27 cellular contexts compared by ENCODE assay signal in the genomic region with DNA sequence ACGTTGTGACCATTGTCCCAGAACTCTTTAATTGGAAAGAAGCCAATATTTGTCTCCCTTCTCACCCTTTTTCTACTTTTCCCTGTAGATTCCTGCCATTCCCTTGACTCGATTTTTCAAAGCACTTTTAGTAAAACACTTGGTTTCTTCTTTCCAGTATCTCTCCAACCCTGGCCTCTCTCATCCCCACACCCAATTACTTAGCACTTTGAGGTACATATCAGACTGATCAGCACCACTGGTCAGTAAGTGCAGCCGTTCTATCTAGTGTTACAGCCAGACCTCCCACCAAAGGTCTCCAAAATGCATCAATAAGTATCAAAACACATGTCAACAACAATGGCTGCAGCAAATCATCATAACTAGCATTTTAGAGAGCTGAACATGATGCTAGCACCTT.
DNase-seq lines count a peak whose midpoint lies in the region; ATAC-seq and TF ChIP-seq lines count a peak whose summit lies in the region.
"Had no signal": no experiment of that assay in that cellular context is flagged by ENCODE, and none has a peak within 500 bp of the region (broad histone marks: within the 10 kb centered on the region; RNA-seq: fewer than 3 reads in every experiment).

No MANE protein-coding gene starts in this region.

- peaks cover 71% of the 10 kb centered on the region for H3K4me1 Mint-ChIP-seq in activated naive CD4-positive, alpha-beta T cell treated with anti-CD3 and anti-CD28 coated beads, Interleukin-2, amount 50 U/mL, for 24 hours
- H3K4me1 Mint-ChIP-seq in glutamatergic neuron (ENCODE audit: low read depth, unreplicated experiment) (peaks cover 21% of the 10 kb centered on the region), neural progenitor cell (peaks cover 9% of the 10 kb centered on the region)

- peak overlapping the region; percentile 56 for H2BK5ac ChIP-seq in trophoblast cell (ENCODE audit: low read depth, low read length, poor library complexity)

- H3K27ac ChIP-seq in trophoblast cell (ENCODE audit: low read depth, low read length), result no peak overlapping the region
- H3K27ac ChIP-seq in neural progenitor cell, result no peak overlapping the region
- H3K27ac ChIP-seq: 22Rv1, C4-2B had no signal

- H3K18ac ChIP-seq in trophoblast cell (ENCODE audit: low read length), result no peak overlapping the region

- no peak overlapping the region for H2BK12ac ChIP-seq in trophoblast cell (ENCODE audit: low read length)

- H3K27me3 ChIP-seq in trophoblast cell (ENCODE audit: insufficient read depth, low read length) (no peaks in the 10 kb centered on the region), neural progenitor cell (no peaks in the 10 kb centered on the region)
- H3K27me3 ChIP-seq: SJSA1 had no signal

- H3K36me3 ChIP-seq in trophoblast cell (ENCODE audit: control insufficient read depth in 1 of 2, insufficient read depth in 2 of 2, low read length in 2 of 2) (no peaks in the 10 kb centered on the region), neural progenitor cell (no peaks in the 10 kb centered on the region)
- H3K36me3 ChIP-seq: HAP-1, SJSA1 had no signal

- no peaks in the 10 kb centered on the region for H3K79me2 ChIP-seq in trophoblast cell (ENCODE audit: control insufficient read depth, insufficient read depth, low read length, poor library complexity)
- H3K79me2 ChIP-seq in neural progenitor cell (ENCODE audit: low read depth), result no peaks in the 10 kb centered on the region

- no peak overlapping the region for H4K8ac ChIP-seq in trophoblast cell (ENCODE audit: low read depth, low read length)

- no peak for DNase-seq in activated naive CD4-positive, alpha-beta T cell treated with anti-CD3 and anti-CD28 coated beads, Interleukin-2, amount 50 U/mL, for 16 hours
- DNase-seq in SK-N-DZ (ENCODE audit: low spot score) (peak; percentile 10), glutamatergic neuron (no peak), trophoblast cell (no peak), neural progenitor cell (ENCODE audit: low spot score) (no peak)
- DNase-seq: Calu3; DMS153; HFFc6; Kasumi-1; NCI-H1092 treated with DMSO at 0.1 percent for 48 hours; NCI-H1436 treated with DMSO at 0.1 percent for 48 hours; NCI-H1930; NCI-H2107; NCI-H526; NK-92 treated with Interleukin-12 subunit alpha and Interleukin-12 subunit beta, amount 100 ng/mL, for 24 hours; Right ventricle myocardium superior; RPMI8226 had no signal

- H3K23ac ChIP-seq in trophoblast cell (ENCODE audit: low read length), result no peak overlapping the region

- H3K9me3 ChIP-seq in trophoblast cell (ENCODE audit: insufficient read depth, low read depth, low read length) (no peaks in the 10 kb centered on the region), neural progenitor cell (ENCODE audit: low read depth) (no peaks in the 10 kb centered on the region)
- H3K9me3 ChIP-seq: HAP-1, SJSA1 had no signal

- H3K27me3 Mint-ChIP-seq in activated naive CD4-positive, alpha-beta T cell treated with anti-CD3 and anti-CD28 coated beads, Interleukin-2, amount 50 U/mL, for 24 hours, result no peaks in the 10 kb centered on the region
- H3K27me3 Mint-ChIP-seq in glutamatergic neuron (ENCODE audit: unreplicated experiment), result no peaks in the 10 kb centered on the region
- H3K27me3 Mint-ChIP-seq in neural progenitor cell (ENCODE audit: insufficient read depth, low read depth), result peaks cover 2% of the 10 kb centered on the region
- H3K27me3 Mint-ChIP-seq: B cell had no signal

- H3K4me1 ChIP-seq in trophoblast cell (ENCODE audit: control insufficient read depth in 1 of 2, insufficient read depth in 2 of 2, low read length in 2 of 2) (no peaks in the 10 kb centered on the region), neural progenitor cell (no peaks in the 10 kb centered on the region)
- H3K4me1 ChIP-seq: HAP-1 had no signal

- no peak overlapping the region for H2AK5ac ChIP-seq in trophoblast cell (ENCODE audit: low read length)

- no peak overlapping the region for H4K12ac ChIP-seq in trophoblast cell (ENCODE audit: low read depth, low read length)

- no peak overlapping the region for H2AFZ ChIP-seq in trophoblast cell (ENCODE audit: insufficient read depth, low read length, poor library complexity)
- H2AFZ ChIP-seq in neural progenitor cell (replicated peaks), result no peak overlapping the region
- H2AFZ ChIP-seq: GM23338 had no signal

- H4K20me1 ChIP-seq in neural progenitor cell (ENCODE audit: low read depth), result no peaks in the 10 kb centered on the region

- H3K36me3 Mint-ChIP-seq in activated naive CD4-positive, alpha-beta T cell treated with anti-CD3 and anti-CD28 coated beads, Interleukin-2, amount 50 U/mL, for 24 hours, result peaks cover 33% of the 10 kb centered on the region
- H3K36me3 Mint-ChIP-seq in glutamatergic neuron (ENCODE audit: unreplicated experiment) (no peaks in the 10 kb centered on the region), neural progenitor cell (no peaks in the 10 kb centered on the region)

- H3K27ac Mint-ChIP-seq in activated naive CD4-positive, alpha-beta T cell treated with anti-CD3 and anti-CD28 coated beads, Interleukin-2, amount 50 U/mL, for 24 hours, result peak overlapping the region; percentile 46
- H3K27ac Mint-ChIP-seq in glutamatergic neuron (ENCODE audit: unreplicated experiment), result peak overlapping the region; percentile 77
- no peak overlapping the region for H3K27ac Mint-ChIP-seq in neural progenitor cell
- H3K27ac Mint-ChIP-seq: B cell, GM23338, HFFc6 had no signal

- no peak for TF ChIP-seq CTCF in glutamatergic neuron (IDR thresholded peaks at IDR 0.05; ENCODE audit: partially characterized antibody, unreplicated experiment)
- no peak for TF ChIP-seq CTCF in neural progenitor cell (IDR thresholded peaks at IDR 0.05)

- no CpG with 5 or more reads among the region's 3 CpGs for WGBS in trophoblast cell (ENCODE audit: extremely low coverage, insufficient coverage, insufficient read length)

- H2BK120ac ChIP-seq in trophoblast cell (ENCODE audit: insufficient read depth, low read length, poor library complexity), result no peak overlapping the region

- H3K4me2 ChIP-seq in trophoblast cell (ENCODE audit: low read length) (no peak overlapping the region), neural progenitor cell (no peak overlapping the region)
- H3K4me2 ChIP-seq: GM23338 had no signal

- no peaks in the 10 kb centered on the region for H3F3A ChIP-seq in neural progenitor cell (ENCODE audit: low read depth)

- H3K9ac ChIP-seq in trophoblast cell (ENCODE audit: low read length) (no peak overlapping the region), neural progenitor cell (no peak overlapping the region)

- H3K9me3 Mint-ChIP-seq in activated naive CD4-positive, alpha-beta T cell treated with anti-CD3 and anti-CD28 coated beads, Interleukin-2, amount 50 U/mL, for 24 hours, result peaks cover 27% of the 10 kb centered on the region
- H3K9me3 Mint-ChIP-seq in glutamatergic neuron (ENCODE audit: unreplicated experiment) (peaks cover 4% of the 10 kb centered on the region), neural progenitor cell (peaks cover 12% of the 10 kb centered on the region)
- H3K9me3 Mint-ChIP-seq: GM23338, HFFc6 had no signal

- no peaks in the 10 kb centered on the region for H3K79me1 ChIP-seq in trophoblast cell (ENCODE audit: low read length)

- no peak overlapping the region for H3K14ac ChIP-seq in trophoblast cell (ENCODE audit: low read length)

- ATAC-seq in GM19455 (IDR thresholded peaks at IDR 0.05; ENCODE audit: unreplicated experiment) (no peak), GM21390 (IDR thresholded peaks at IDR 0.05; ENCODE audit: unreplicated experiment) (no peak)
- ATAC-seq: GM23338, HepG2 had no signal

- H3K4ac ChIP-seq in trophoblast cell (ENCODE audit: low read depth, low read length), result no peak overlapping the region

- H3K4me3 Mint-ChIP-seq in activated naive CD4-positive, alpha-beta T cell treated with anti-CD3 and anti-CD28 coated beads, Interleukin-2, amount 50 U/mL, for 24 hours, result peak overlapping the region; percentile 24
- H3K4me3 Mint-ChIP-seq in glutamatergic neuron (ENCODE audit: unreplicated experiment) (peak overlapping the region; percentile 35), neural progenitor cell (no peak overlapping the region)
- H3K4me3 Mint-ChIP-seq: B cell, GM23338, HFFc6 had no signal

- no peak overlapping the region for H4K91ac ChIP-seq in trophoblast cell (ENCODE audit: low read depth, low read length)

- H3K4me3 ChIP-seq in trophoblast cell (ENCODE audit: low read depth, low read length), result no peak overlapping the region
- H3K4me3 ChIP-seq in neural progenitor cell, result no peak overlapping the region
- H3K4me3 ChIP-seq: GM23338, HAP-1, SJSA1 had no signal
